1 cellular context compared by ENCODE assay signal in the genomic region with DNA sequence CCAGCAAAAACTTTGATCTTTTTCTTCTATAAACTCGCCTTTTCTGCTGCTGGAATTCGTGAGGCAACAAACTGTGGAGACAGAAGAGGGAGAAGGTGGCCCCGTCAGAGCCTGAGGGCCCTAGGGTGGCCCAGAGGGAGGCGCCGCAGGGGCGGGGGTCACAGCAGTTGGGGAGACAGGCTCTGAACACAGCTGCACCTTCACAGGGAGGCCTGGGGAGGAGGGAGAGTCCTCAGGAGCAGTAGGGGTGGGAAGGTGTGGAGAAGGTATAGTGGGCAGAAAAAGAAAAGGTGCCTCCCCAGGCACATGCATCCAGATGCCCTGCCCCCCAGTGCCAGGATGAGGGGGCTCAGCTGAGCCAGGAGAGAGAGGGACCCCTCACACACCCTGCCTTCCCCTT.
TF ChIP-seq lines count a peak whose summit lies in the region.

No MANE protein-coding gene starts in this region.

TF ChIP-seq in K562, 482 proteins besides CTCF, POLR2A, EP300 and RAD21:
- TF ChIP-seq RBM15 (IDR thresholded peaks at IDR 0.05; ENCODE audit: insufficient read depth, low read length) (no peak), CSDE1 (IDR thresholded peaks at IDR 0.05) (no peak), ZNF668 (CRISPR knock-in tag; IDR thresholded peaks at IDR 0.05) (no peak)
- TF ChIP-seq, protein P1, sequence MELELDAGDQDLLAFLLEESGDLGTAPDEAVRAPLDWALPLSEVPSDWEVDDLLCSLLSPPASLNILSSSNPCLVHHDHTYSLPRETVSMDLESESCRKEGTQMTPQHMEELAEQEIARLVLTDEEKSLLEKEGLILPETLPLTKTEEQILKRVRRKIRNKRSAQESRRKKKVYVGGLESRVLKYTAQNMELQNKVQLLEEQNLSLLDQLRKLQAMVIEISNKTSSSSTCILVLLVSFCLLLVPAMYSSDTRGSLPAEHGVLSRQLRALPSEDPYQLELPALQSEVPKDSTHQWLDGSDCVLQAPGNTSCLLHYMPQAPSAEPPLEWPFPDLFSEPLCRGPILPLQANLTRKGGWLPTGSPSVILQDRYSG (tag; conservative IDR thresholded peaks at IDR 0.05; ENCODE audit: low read depth), result no peak
- TF ChIP-seq, protein P2, sequence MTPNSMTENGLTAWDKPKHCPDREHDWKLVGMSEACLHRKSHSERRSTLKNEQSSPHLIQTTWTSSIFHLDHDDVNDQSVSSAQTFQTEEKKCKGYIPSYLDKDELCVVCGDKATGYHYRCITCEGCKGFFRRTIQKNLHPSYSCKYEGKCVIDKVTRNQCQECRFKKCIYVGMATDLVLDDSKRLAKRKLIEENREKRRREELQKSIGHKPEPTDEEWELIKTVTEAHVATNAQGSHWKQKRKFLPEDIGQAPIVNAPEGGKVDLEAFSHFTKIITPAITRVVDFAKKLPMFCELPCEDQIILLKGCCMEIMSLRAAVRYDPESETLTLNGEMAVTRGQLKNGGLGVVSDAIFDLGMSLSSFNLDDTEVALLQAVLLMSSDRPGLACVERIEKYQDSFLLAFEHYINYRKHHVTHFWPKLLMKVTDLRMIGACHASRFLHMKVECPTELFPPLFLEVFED (CRISPR knock-in tag; conservative IDR thresholded peaks at IDR 0.05), result 0 out of 2 replicates have a peak, but pooled peaks have one; percentile 13
